In the genomic region with DNA sequence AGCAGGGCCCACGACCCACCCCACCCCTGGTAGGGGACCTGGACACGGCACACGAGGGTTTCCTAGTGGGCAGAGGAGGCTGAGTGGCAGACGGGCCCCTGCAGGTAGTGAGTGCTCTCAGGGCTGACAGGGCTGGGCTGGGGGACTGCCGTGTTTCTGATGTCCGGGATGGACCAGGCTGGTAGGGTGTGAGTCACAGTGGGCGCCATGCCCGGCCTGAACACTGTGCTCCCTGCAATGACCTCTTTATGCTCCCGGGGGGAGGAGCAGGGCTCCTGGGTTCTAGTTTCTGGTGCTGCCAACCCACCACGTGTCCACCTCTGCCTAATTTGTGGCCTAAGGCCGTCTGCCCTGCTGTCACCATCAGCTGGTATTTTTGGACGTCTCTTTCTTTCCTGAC, we compare ENCODE assay signal across 8 cellular contexts. TPM values are rescaled to one million over a fixed set of nuclear protein-coding genes. Genes with fewer than 3 reads are reported as not detected.
DNase-seq lines count a peak whose midpoint lies in the region; ATAC-seq and TF ChIP-seq lines count a peak whose summit lies in the region.

No MANE protein-coding gene starts in this region.

- DNase-seq in 8988T: peak; percentile 74
- peak; percentile 53 for DNase-seq in choroid plexus epithelial cell (ENCODE audit: low read depth)
- DNase-seq in thoracic aorta (ENCODE audit: low spot score): peak; percentile 77
- DNase-seq in activated effector memory CD4-positive, alpha-beta T cell treated with anti-CD3 and anti-CD28 coated beads, Interleukin-2, amount 50 U/mL, for 16 hours: no peak
- DNase-seq in stimulated activated CD8-positive, alpha-beta memory T cell treated with anti-CD3 and anti-CD28 coated beads, Interleukin-4, amount 100 ng/mL, for 48 hours: no peak
- no peak for DNase-seq in HEK293T (ENCODE audit: extremely low spot score)

- peak; percentile 34 for ATAC-seq in thoracic aorta (ENCODE audit: insufficient number of reproducible peaks, low FRiP score, low read depth)

- H3K36me3 ChIP-seq in HUES48 (ENCODE audit: control insufficient read depth, insufficient read depth, low read length) (peaks cover 14% of the 10 kb centered on the region), thoracic aorta (peaks cover 9% of the 10 kb centered on the region)

- POLR2A ChIA-PET in HEK293T (lab: Yijun Ruan, JAX): no interaction called here

- H3K9ac ChIP-seq in HUES48 (ENCODE audit: low read depth, low read length): no peak overlapping the region

- H3K27ac ChIP-seq in HUES48 (ENCODE audit: low read depth, low read length) (peak overlapping the region; percentile 8), layer of hippocampus (ENCODE audit: low read depth, low read length) (peak overlapping the region; percentile 94), thoracic aorta (peak overlapping the region; percentile 85 to 90)

- H3K4me1 ChIP-seq in HUES48 (ENCODE audit: control insufficient read depth, insufficient read depth, low read length): peaks cover 59% of the 10 kb centered on the region
- H3K4me1 ChIP-seq in thoracic aorta (ENCODE audit: control insufficient read depth in 1 of 2, low read depth in 2 of 2): peaks cover 39 to 72% of the 10 kb centered on the region in 2 donors

- H3K4me3 ChIP-seq in HUES48 (ENCODE audit: low read depth, low read length) (peak overlapping the region; percentile 48), choroid plexus epithelial cell (ENCODE audit: low read depth, low read length) (peak overlapping the region; percentile 66), thoracic aorta (peak overlapping the region; percentile 72)

- CTCF ChIA-PET in HEK293T (lab: Yijun Ruan, JAX): interaction anchor here (0.9 kb wide), 1 partner anchor 210 kb away, joined by 4 read pairs; no protein-coding TSS in a partner anchor

- H3K27me3 ChIP-seq in HUES48 (ENCODE audit: control insufficient read depth, insufficient read depth, low read length): 0 out of 2 replicates have a peak, but pooled peaks cover 4% of the 10 kb centered on the region
- no peaks in the 10 kb centered on the region for H3K27me3 ChIP-seq in layer of hippocampus (ENCODE audit: control insufficient read depth, insufficient read depth, low read length)
- no peaks in the 10 kb centered on the region for H3K27me3 ChIP-seq in thoracic aorta (replicated peaks; ENCODE audit: insufficient read depth)

- TF ChIP-seq CTCF in choroid plexus epithelial cell (conservative IDR thresholded peaks at IDR 0.05; ENCODE audit: low read depth, low read length) (no peak), thoracic aorta (IDR thresholded peaks at IDR 0.05) (no peak)

- no peaks in the 10 kb centered on the region for H3K9me3 ChIP-seq in HUES48 (ENCODE audit: control insufficient read depth, insufficient read depth, low read length)
- H3K9me3 ChIP-seq in thoracic aorta: no peaks in the 10 kb centered on the region

TF ChIP-seq in HEK293T, 16 proteins besides CTCF, POLR2A, EP300 and RAD21:
- TF ChIP-seq CTBP1 (IDR thresholded peaks at IDR 0.05; ENCODE audit: borderline replicate concordance) (no peak), ELF4 (IDR thresholded peaks at IDR 0.05) (no peak), HDGF (IDR thresholded peaks at IDR 0.05; ENCODE audit: borderline replicate concordance) (no peak), LEF1 (IDR thresholded peaks at IDR 0.05; ENCODE audit: borderline replicate concordance) (no peak)

RNA-seq across cellular contexts. Expression of gene ARHGAP23, which starts 26.3 kb away (rescaled TPM):
- 10 to 100 TPM; 87.1 to 89.2 TPM for total RNA-seq in thoracic aorta

Comparison
In these comparisons a context has a peak if more than half of its experiments do, and no peak if none do; other contexts are left out.
1. DNase-seq: peak in 8988T (single experiment), choroid plexus epithelial cell (single experiment) and thoracic aorta (single experiment); none in activated effector memory CD4-positive, alpha-beta T cell treated with anti-CD3 and anti-CD28 coated beads, Interleukin-2, amount 50 U/mL, for 16 hours (single experiment), stimulated activated CD8-positive, alpha-beta memory T cell treated with anti-CD3 and anti-CD28 coated beads, Interleukin-4, amount 100 ng/mL, for 48 hours (single experiment) and HEK293T (single experiment).
2. H3K27ac ChIP-seq: peak in every context shown above with its lines; median percentile 94 in layer of hippocampus; 88 in thoracic aorta; 8 in HUES48.
3. Peak in every context shown above with its lines, with median percentiles within 50 percentile points of each other: H3K4me3 ChIP-seq.